22 cellular contexts compared by ENCODE assay signal in genomic region chr2:26479971-26480750, GRCh38. TPM values are rescaled to one million over a fixed set of nuclear protein-coding genes. Genes with fewer than 3 reads are reported as not detected.
DNase-seq lines count a peak whose midpoint lies in the region; ATAC-seq and TF ChIP-seq lines count a peak whose summit lies in the region.
"Had no signal": no experiment of that assay in that cellular context is flagged by ENCODE, and none has a peak within 500 bp of the region (broad histone marks: within the 10 kb centered on the region; RNA-seq: fewer than 3 reads in every experiment).

No MANE protein-coding gene starts in this region.

- no peaks in the 10 kb centered on the region for H3K9me3 Mint-ChIP-seq in endodermal cell
- H3K9me3 Mint-ChIP-seq in activated T-cell treated with anti-CD3 and anti-CD28 coated beads, Interleukin-2, amount 50 U/mL, for 24 hours = no peaks in the 10 kb centered on the region
- H3K9me3 Mint-ChIP-seq: CD4-positive, alpha-beta memory T cell; IgD-negative memory B cell had no signal

- BruUV-seq in OCI-LY7 (replicated peaks; lab: Mats Ljungman, UMichigan) = no TSS peak

- TF ChIP-seq EP300 in upper lobe of left lung (IDR thresholded peaks at IDR 0.05) = no peak

- H3K36me3 Mint-ChIP-seq in endodermal cell (ENCODE audit: low read depth) = no peaks in the 10 kb centered on the region
- H3K36me3 Mint-ChIP-seq in activated T-cell treated with anti-CD3 and anti-CD28 coated beads, Interleukin-2, amount 50 U/mL, for 24 hours (ENCODE audit: low read depth) = no peaks in the 10 kb centered on the region
- H3K36me3 Mint-ChIP-seq: CD14-positive monocyte; CD4-positive, alpha-beta memory T cell; IgD-negative memory B cell had no signal

- H3K27me3 ChIP-seq in left ventricle myocardium inferior (ENCODE audit: low read depth) = no peaks in the 10 kb centered on the region
- H3K27me3 ChIP-seq in H7 (ENCODE audit: control insufficient read depth, insufficient read depth, low read length) = no peaks in the 10 kb centered on the region
- no peaks in the 10 kb centered on the region for H3K27me3 ChIP-seq in endodermal cell (ENCODE audit: control insufficient read depth, insufficient read depth, low read length, poor library complexity, severe bottlenecking)
- H3K27me3 ChIP-seq in upper lobe of left lung = no peaks in the 10 kb centered on the region
- H3K27me3 ChIP-seq: BLaER1 had no signal

- TF ChIP-seq POLR2A in upper lobe of left lung (IDR thresholded peaks at IDR 0.05) = no peak

- H3K27ac ChIP-seq in left ventricle myocardium inferior (replicated peaks) (no peak overlapping the region), endodermal cell (ENCODE audit: low read depth, low read length) (no peak overlapping the region), OCI-LY7 (ENCODE audit: low read depth, low read length, poor library complexity, severe bottlenecking) (no peak overlapping the region), upper lobe of left lung (no peak overlapping the region)
- H3K27ac ChIP-seq: BLaER1, HL-60 had no signal

- POLR2A ChIA-PET in OCI-LY7 (lab: Charles Lee) = no interaction called here

- H3K27me3 Mint-ChIP-seq in endodermal cell (ENCODE audit: insufficient read depth) = no peaks in the 10 kb centered on the region
- no peaks in the 10 kb centered on the region for H3K27me3 Mint-ChIP-seq in activated T-cell treated with anti-CD3 and anti-CD28 coated beads, Interleukin-2, amount 50 U/mL, for 24 hours

- no peaks in the 10 kb centered on the region for H3K79me2 ChIP-seq in OCI-LY7 (ENCODE audit: insufficient read depth, low read depth, low read length)

- H3K4me3 ChIP-seq in left ventricle myocardium inferior (no peak overlapping the region), H7 (ENCODE audit: insufficient read depth, low read depth, low read length) (no peak overlapping the region), endodermal cell (ENCODE audit: low read length) (no peak overlapping the region), OCI-LY7 (ENCODE audit: low read depth, low read length, poor library complexity, severe bottlenecking) (no peak overlapping the region), upper lobe of left lung (no peak overlapping the region)
- H3K4me3 ChIP-seq: BLaER1 had no signal

- TF ChIP-seq CTCF in left ventricle myocardium inferior (IDR thresholded peaks at IDR 0.05; ENCODE audit: borderline replicate concordance) = no peak
- TF ChIP-seq CTCF in endodermal cell (conservative IDR thresholded peaks at IDR 0.05) = no peak
- no peak for TF ChIP-seq CTCF in OCI-LY7 (conservative IDR thresholded peaks at IDR 0.05; ENCODE audit: low read length)
- no peak for TF ChIP-seq CTCF in upper lobe of left lung (IDR thresholded peaks at IDR 0.05)

- DNase-seq in Right ventricle myocardium superior = peak; percentile 36
- DNase-seq in left ventricle myocardium inferior = no peak
- peak; percentile 50 for DNase-seq in H7
- DNase-seq in endodermal cell = peak; percentile 51
- no peak for DNase-seq in OCI-LY7 (ENCODE audit: low spot score)
- DNase-seq in upper lobe of left lung = no peak
- DNase-seq in activated T-cell treated with anti-CD3 and anti-CD28 coated beads, Interleukin-2, amount 50 U/mL, for 24 hours = no peak
- DNase-seq: 8988T, DMS153, DMS79, GDM1, HCEC 1CT had no signal

- WGBS in endodermal cell (ENCODE audit: insufficient coverage in 1 of 2, insufficient read length in 1 of 2), 2 experiments = 92 to 94% methylated on average over 12 to 20 of the region's 20 CpGs
- WGBS in upper lobe of left lung, 2 donors = 79 to 92% methylated on average over 6 to 19 of the region's 20 CpGs

- intact Hi-C loops in Right ventricle myocardium superior (cut with DNase I) = no loop called here
- intact Hi-C loops in left ventricle myocardium inferior (cut with micrococcal nuclease) = no loop called here
- intact Hi-C loops in OCI-LY7 (cut with micrococcal nuclease; ENCODE audit: unreplicated experiment) = no loop called here

- no peaks in the 10 kb centered on the region for H3K9me2 ChIP-seq in OCI-LY7 (ENCODE audit: insufficient read depth, low read length)

- ATAC-seq in Right ventricle myocardium superior (ENCODE audit: poor library complexity) (no peak), upper lobe of left lung (ENCODE audit: low FRiP score in 2 of 2) (no peak)

- H3K9ac ChIP-seq in endodermal cell (ENCODE audit: extremely low read depth, low read length, poor library complexity, severe bottlenecking) = no peak overlapping the region
- H3K9ac ChIP-seq: BLaER1 had no signal

- no peak overlapping the region for H2AFZ ChIP-seq in OCI-LY7 (ENCODE audit: low read length)

- H3K27ac Mint-ChIP-seq in endodermal cell = no peak overlapping the region
- H3K27ac Mint-ChIP-seq in activated T-cell treated with anti-CD3 and anti-CD28 coated beads, Interleukin-2, amount 50 U/mL, for 24 hours = no peak overlapping the region
- H3K27ac Mint-ChIP-seq: CD14-positive monocyte; CD4-positive, alpha-beta memory T cell; IgD-negative memory B cell had no signal

- H4K20me1 ChIP-seq in OCI-LY7 (ENCODE audit: insufficient read depth, low read length) = no peaks in the 10 kb centered on the region
- H4K20me1 ChIP-seq: BLaER1 had no signal

- H3K4me1 ChIP-seq in left ventricle myocardium inferior = peaks cover 31% of the 10 kb centered on the region
- H3K4me1 ChIP-seq in endodermal cell (ENCODE audit: control insufficient read depth, insufficient read depth, low read length) = no peaks in the 10 kb centered on the region
- no peaks in the 10 kb centered on the region for H3K4me1 ChIP-seq in OCI-LY7 (ENCODE audit: insufficient read depth, low read length, poor library complexity, severe bottlenecking)
- H3K4me1 ChIP-seq in upper lobe of left lung = no peaks in the 10 kb centered on the region

- no peak overlapping the region for H3K4me3 Mint-ChIP-seq in endodermal cell
- H3K4me3 Mint-ChIP-seq in activated T-cell treated with anti-CD3 and anti-CD28 coated beads, Interleukin-2, amount 50 U/mL, for 24 hours = no peak overlapping the region
- H3K4me3 Mint-ChIP-seq: CD14-positive monocyte; CD4-positive, alpha-beta memory T cell; IgD-negative memory B cell had no signal

- peaks cover 4% of the 10 kb centered on the region for H3K4me1 Mint-ChIP-seq in endodermal cell
- H3K4me1 Mint-ChIP-seq in activated T-cell treated with anti-CD3 and anti-CD28 coated beads, Interleukin-2, amount 50 U/mL, for 24 hours (ENCODE audit: low read depth) = peaks cover 5% of the 10 kb centered on the region
- H3K4me1 Mint-ChIP-seq: IgD-negative memory B cell had no signal

- H3K36me3 ChIP-seq in left ventricle myocardium inferior = no peaks in the 10 kb centered on the region
- no peaks in the 10 kb centered on the region for H3K36me3 ChIP-seq in H7 (replicated peaks; ENCODE audit: control insufficient read depth, insufficient read depth, low read length)
- no peaks in the 10 kb centered on the region for H3K36me3 ChIP-seq in endodermal cell (ENCODE audit: control insufficient read depth, insufficient read depth, low read length)
- H3K36me3 ChIP-seq in OCI-LY7 (ENCODE audit: insufficient read depth, low read length) = no peaks in the 10 kb centered on the region
- H3K36me3 ChIP-seq in upper lobe of left lung = no peaks in the 10 kb centered on the region
- H3K36me3 ChIP-seq: BLaER1 had no signal

- CTCF ChIA-PET in OCI-LY7 (lab: Charles Lee; ENCODE audit: unreplicated experiment) = no interaction called here

- H3K4me2 ChIP-seq in OCI-LY7 (ENCODE audit: low read length) = no peak overlapping the region
- H3K4me2 ChIP-seq: BLaER1 had no signal

- H3K9me3 ChIP-seq in left ventricle myocardium inferior (replicated peaks) (no peaks in the 10 kb centered on the region), endodermal cell (ENCODE audit: control insufficient read depth, low read length) (no peaks in the 10 kb centered on the region), OCI-LY7 (ENCODE audit: low read length) (no peaks in the 10 kb centered on the region), upper lobe of left lung (no peaks in the 10 kb centered on the region)
- H3K9me3 ChIP-seq: BLaER1 had no signal

RNA-seq across cellular contexts. Expression of gene OTOF, which starts 2.2 kb away (rescaled TPM):
- total RNA-seq in Right ventricle myocardium superior (not detected), left ventricle myocardium inferior (not detected), endodermal cell (1 to 10 TPM; 1.1 to 1.2 TPM), OCI-LY7 (2022) (not detected in 2 replicates), upper lobe of left lung (under 1 TPM in 3 of 6 donors, not detected in 3; 0.10 to 0.15 (median 0.11) TPM)
- 0.07 and 0.14 TPM in 2 replicates for total RNA-seq in H7 (2014; rRNA removed; shearing (Covaris generic))
- 0.75 TPM for polyA plus RNA-seq in endodermal cell (2013, experiment 1 of 2)
- polyA plus RNA-seq in endodermal cell (2013, experiment 2 of 2) = 0.37 TPM
- not detected in 2 replicates for total RNA-seq in OCI-LY7 (2014; rRNA removed; shearing (Covaris generic))
- total RNA-seq: A673, Daoy, H4, HT1080 had no signal
- polyA plus RNA-seq: AG04450, CD14-positive monocyte, IgD-negative memory B cell had no signal

Comparison
In these comparisons a context has a peak if more than half of its experiments do, and no peak if none do; other contexts are left out.
1. DNase-seq: peak in Right ventricle myocardium superior (single experiment), H7 (single experiment) and endodermal cell (single experiment); none in left ventricle myocardium inferior (single experiment), OCI-LY7 (single experiment), upper lobe of left lung (0 of 2) and activated T-cell treated with anti-CD3 and anti-CD28 coated beads, Interleukin-2, amount 50 U/mL, for 24 hours (single experiment).